ENCODE assay signal across 24 cellular contexts in the genomic region with DNA sequence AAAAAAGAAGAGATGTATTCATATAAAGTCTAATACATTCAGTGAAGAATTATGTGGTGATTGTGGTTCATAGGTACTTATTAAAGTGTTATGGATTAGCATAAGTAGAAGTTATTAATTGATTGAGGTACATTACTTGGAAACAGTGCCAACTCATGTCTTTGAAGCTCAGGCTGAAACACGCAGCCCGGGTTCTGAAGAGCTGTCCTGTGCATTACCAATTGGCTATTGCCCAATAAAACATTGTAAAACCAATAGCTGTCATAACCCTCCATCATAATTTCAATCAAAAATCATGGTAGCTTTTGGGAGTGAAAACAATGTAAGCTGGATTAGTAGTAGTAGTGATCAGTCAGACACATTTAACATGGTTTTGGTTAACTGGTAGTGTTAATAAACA.
"Had no signal": no experiment of that assay in that cellular context is flagged by ENCODE, and none has a peak within 500 bp of the region (broad histone marks: within the 10 kb centered on the region; RNA-seq: fewer than 3 reads in every experiment).

No MANE protein-coding gene starts in this region.

- H2AFZ ChIP-seq: neural progenitor cell, parathyroid adenoma had no signal

- H3K9ac ChIP-seq: neural progenitor cell, parathyroid adenoma had no signal

- FAIRE-seq: endometrium, frontal cortex, small intestine, urothelium cell line had no signal

- ATAC-seq: effector memory CD8-positive, alpha-beta T cell; left ventricle myocardium superior; naive thymus-derived CD4-positive, alpha-beta T cell; right lobe of liver had no signal

- H3K4me2 ChIP-seq: neural progenitor cell had no signal

- H3K4me3 ChIP-seq: esophagus squamous epithelium, lung, neural progenitor cell, right lobe of liver, stomach, thyroid gland had no signal

- H3K9me3 ChIP-seq: esophagus squamous epithelium, right lobe of liver, stomach, thyroid gland had no signal

- H3K27ac ChIP-seq: esophagus squamous epithelium, neural progenitor cell, parathyroid adenoma, right lobe of liver, thyroid gland had no signal

- H3K4me1 ChIP-seq: esophagus squamous epithelium, parathyroid adenoma, right lobe of liver, thyroid gland had no signal

- DNase-seq: cerebellar nuclear complex; cortex of kidney; effector memory CD8-positive, alpha-beta T cell; erythroblast; esophagus squamous epithelium; hypothalamus; immature natural killer cell; left ventricle myocardium superior; naive thymus-derived CD4-positive, alpha-beta T cell; right lobe of liver; small intestine; stimulated activated CD4-positive, alpha-beta T cell treated with anti-CD3 and anti-CD28 coated beads, Interleukin-12 subunit alpha, Interleukin-12 subunit beta, amount 100 ng/mL, for 4 hours; stimulated activated CD4-positive, alpha-beta T cell treated with anti-CD3 and anti-CD28 coated beads, Interleukin-1b, Interleukin-23, amount 100 ng/mL, for 48 hours; stimulated activated CD4-positive, alpha-beta T cell treated with anti-CD3 and anti-CD28 coated beads, Interleukin-4, amount 100 ng/mL, for 1 hour; stimulated activated CD8-positive, alpha-beta memory T cell treated with anti-CD3 and anti-CD28 coated beads, Interleukin-4, amount 100 ng/mL, for 48 hours; stimulated activated naive CD4-positive, alpha-beta T cell treated with Interleukin-2 at 50 U/mL for 16 hours; stomach; thyroid gland had no signal

- H3K27me3 ChIP-seq: neural progenitor cell, right lobe of liver, stomach, thyroid gland had no signal

- H3K79me2 ChIP-seq: parathyroid adenoma had no signal

- H3K36me3 ChIP-seq: esophagus squamous epithelium, neural progenitor cell, right lobe of liver, stomach, thyroid gland had no signal
